In genomic region chr6:30344868-30345671, GRCh38 we compare ENCODE assay signal across 1 cellular context.
A peak's percentile ranks its signal among the peaks of the same experiment; 100 is the strongest.
TF ChIP-seq lines count a peak whose summit lies in the region.

TSS of gene RPP21 (plus strand) at chr6:30345156. CDS start at chr6:30345172, 16 bp downstream.

TF ChIP-seq in HepG2, 621 proteins besides CTCF, POLR2A, EP300 and RAD21 (continued from another document and continues in another):
- TF ChIP-seq ZFP91 (CRISPR knock-in tag; IDR thresholded peaks at IDR 0.05; ENCODE audit: borderline replicate concordance) (peak; percentile 95), RERE (CRISPR knock-in tag; IDR thresholded peaks at IDR 0.05; ENCODE audit: low read depth) (peak; percentile 52; the same call in 1 of the 2 replicates), HDAC2 (CRISPR knock-in tag; IDR thresholded peaks at IDR 0.05) (peak; percentile 75), NPAS2 (CRISPR knock-in tag; IDR thresholded peaks at IDR 0.05; ENCODE audit: borderline replicate concordance) (no peak), GFI1 (CRISPR knock-in tag; IDR thresholded peaks at IDR 0.05; ENCODE audit: borderline replicate concordance) (0 out of 2 replicates have a peak, but pooled peaks have one; percentile 43), PAXIP1 (CRISPR knock-in tag; conservative IDR thresholded peaks at IDR 0.05) (peak; percentile 59), WIZ (CRISPR knock-in tag; IDR thresholded peaks at IDR 0.05) (peak; percentile 80), ZNF451 (CRISPR knock-in tag; IDR thresholded peaks at IDR 0.05) (peak; percentile 92), FUBP1 (CRISPR knock-in tag; IDR thresholded peaks at IDR 0.05; ENCODE audit: borderline replicate concordance) (no peak), MXD4 (CRISPR knock-in tag; IDR thresholded peaks at IDR 0.05) (peak; percentile 90; the same call in 1 of the 2 replicates), ZFP36L1 (CRISPR knock-in tag; IDR thresholded peaks at IDR 0.05) (peak; percentile 90), ZNF296 (CRISPR knock-in tag; conservative IDR thresholded peaks at IDR 0.05) (0 out of 2 replicates have a peak, but pooled peaks have one; percentile 12), ISL2 (CRISPR knock-in tag; IDR thresholded peaks at IDR 0.05) (peak; percentile 76), TRIM22 (IDR thresholded peaks at IDR 0.05) (no peak), MXD1 (CRISPR knock-in tag; IDR thresholded peaks at IDR 0.05) (peak; percentile 93), ZNF770 (CRISPR knock-in tag; IDR thresholded peaks at IDR 0.05) (peak; percentile 79), SALL1 (CRISPR knock-in tag; IDR thresholded peaks at IDR 0.05) (peak; percentile 91), TRAFD1 (CRISPR knock-in tag; IDR thresholded peaks at IDR 0.05; ENCODE audit: borderline replicate concordance) (no peak), RFX3 (CRISPR knock-in tag; IDR thresholded peaks at IDR 0.05) (peak; percentile 26; the same call in 1 of the 2 replicates), ZNF879 (CRISPR knock-in tag; IDR thresholded peaks at IDR 0.05) (0 out of 2 replicates have a peak, but pooled peaks have one; percentile 50), ZNF337 (CRISPR knock-in tag; IDR thresholded peaks at IDR 0.05; ENCODE audit: borderline replicate concordance, low read depth) (0 out of 2 replicates have a peak, but pooled peaks have one; percentile 53), PHB2 (IDR thresholded peaks at IDR 0.05; ENCODE audit: partially characterized antibody) (no peak), AHDC1 (CRISPR knock-in tag; IDR thresholded peaks at IDR 0.05; ENCODE audit: borderline replicate concordance) (peak; percentile 46; the same call in 1 of the 2 replicates), ZNF672 (CRISPR knock-in tag; IDR thresholded peaks at IDR 0.05) (no peak), PAF1 (CRISPR knock-in tag; IDR thresholded peaks at IDR 0.05) (peak; percentile 68; the same call in 1 of the 2 replicates), ZFP36 (IDR thresholded peaks at IDR 0.05; ENCODE audit: borderline replicate concordance, low read depth, low read length, partially characterized antibody) (no peak), RFXANK (CRISPR knock-in tag; IDR thresholded peaks at IDR 0.05) (peak; percentile 91; the same call in 1 of the 2 replicates), CCDC6 (CRISPR knock-in tag; IDR thresholded peaks at IDR 0.05) (0 out of 2 replicates have a peak, but pooled peaks have one; percentile 39)
